In the genomic region with DNA sequence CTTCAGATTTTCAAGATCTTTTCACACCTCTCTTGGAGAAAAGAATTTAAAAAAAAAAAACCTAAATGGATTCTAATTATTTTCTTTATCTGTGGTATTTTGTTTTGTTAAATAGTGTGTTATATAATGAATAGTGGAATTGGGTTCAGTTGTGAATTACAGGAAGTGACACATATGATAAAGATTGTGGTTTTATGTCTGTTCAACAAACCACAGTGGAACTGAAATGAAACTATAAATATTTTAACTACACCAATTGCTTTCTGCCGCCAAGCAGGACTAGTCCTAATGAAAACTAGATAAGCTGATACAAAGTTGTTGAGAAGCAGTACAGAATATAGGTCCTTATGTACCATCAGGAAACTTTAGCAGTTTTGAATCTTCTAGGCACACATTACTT, we compare ENCODE assay signal across 9 cellular contexts.
DNase-seq lines count a peak whose midpoint lies in the region; ATAC-seq and TF ChIP-seq lines count a peak whose summit lies in the region.
"Had no signal": no experiment of that assay in that cellular context is flagged by ENCODE, and none has a peak within 500 bp of the region (broad histone marks: within the 10 kb centered on the region; RNA-seq: fewer than 3 reads in every experiment).

No MANE protein-coding gene starts in this region.

- TF ChIP-seq CTCF in AG09319 (IDR thresholded peaks at IDR 0.05; ENCODE audit: low read depth, low read length) (no peak), fibroblast of mammary gland (conservative IDR thresholded peaks at IDR 0.05; ENCODE audit: control insufficient read depth, insufficient read depth, low read depth, low read length) (no peak)

- peak; percentile 68 for ATAC-seq in GM21526 (IDR thresholded peaks at IDR 0.05; ENCODE audit: low FRiP score, unreplicated experiment)
- ATAC-seq in GM19328 (IDR thresholded peaks at IDR 0.05; ENCODE audit: unreplicated experiment), result no peak

- DNase-seq in AG09319 (ENCODE audit: extremely low read depth, low read depth) (peak; percentile 0), NAMALWA (ENCODE audit: low spot score) (peak; percentile 63), fibroblast of mammary gland (ENCODE audit: low read depth) (peak; percentile 47), NCI-H510A (lab: John Stamatoyannopoulos, UW) (no peak), NCI-H446 (lab: John Stamatoyannopoulos, UW) (no peak)
- no peak for DNase-seq in activated naive CD4-positive, alpha-beta T cell treated with Interleukin-2 at 50 U/mL for 16 hours
- DNase-seq: activated CD4-positive, alpha-beta T cell treated with anti-CD3 and anti-CD28 coated beads, Interleukin-2, amount 50 U/mL, for 1 hour had no signal

- H3K4me3 ChIP-seq in fibroblast of mammary gland (ENCODE audit: control insufficient read depth, low read depth, low read length), result no peak overlapping the region

Comparison
In these comparisons a context has a peak if more than half of its experiments do, and no peak if none do; other contexts are left out.
1. DNase-seq: peak in AG09319 (single experiment), NAMALWA (single experiment) and fibroblast of mammary gland (single experiment); none in NCI-H510A (single experiment), NCI-H446 (0 of 2) and activated naive CD4-positive, alpha-beta T cell treated with Interleukin-2 at 50 U/mL for 16 hours (single experiment).